8 cellular contexts compared by ENCODE assay signal in genomic region chr6:108564178-108564577, GRCh38. TPM values are rescaled to one million over a fixed set of nuclear protein-coding genes. Genes with fewer than 3 reads are reported as not detected.
DNase-seq lines count a peak whose midpoint lies in the region; ATAC-seq and TF ChIP-seq lines count a peak whose summit lies in the region.

No MANE protein-coding gene starts in this region.

- H3K4me1 ChIP-seq in adrenal gland (replicated peaks in 1 of 2) (peaks cover 14 to 60% of the 10 kb centered on the region in 2 donors), liver (ENCODE audit: control insufficient read depth in 4 of 4, insufficient read depth in 4 of 4, low read length in 3 of 4) (peaks cover 6 to 51% (median 44%) of the 10 kb centered on the region in 4 donors)

- intact Hi-C loops in adrenal gland (cut with DNase I) = no loop called here

- H3K27ac ChIP-seq in adrenal gland (peak overlapping the region in 4 of 5 donors; percentile 5 to 99 (median 36)), liver (ENCODE audit: low read depth in 1 of 2, low read length in 2 of 2) (peak overlapping the region; percentile 82 to 84)

- no peak for TF ChIP-seq POLR2A in adrenal gland (IDR thresholded peaks at IDR 0.05)

- H3K4me3 ChIP-seq in adrenal gland (peak overlapping the region in 1 of 4 donors; percentile 35), liver (ENCODE audit: low read depth in 1 of 3, low read length in 3 of 3) (no peak overlapping the region)

- H3K9ac ChIP-seq in liver (ENCODE audit: low read depth in 1 of 2, low read length in 2 of 2) = peak overlapping the region in 1 of 2 donors; percentile 18

- H3K9me3 ChIP-seq in adrenal gland (replicated peaks in 1 of 3) = no peaks in the 10 kb centered on the region
- H3K9me3 ChIP-seq in liver (ENCODE audit: control insufficient read depth in 4 of 4, low read length in 3 of 4) = no peaks in the 10 kb centered on the region

- peak; percentile 15 for DNase-seq in stimulated activated CD4-positive, alpha-beta T cell treated with anti-CD3 and anti-CD28 coated beads, Interleukin-4, amount 100 ng/mL, for 24 hours
- no peak for DNase-seq in stimulated activated CD4-positive, alpha-beta T cell treated with anti-CD3 and anti-CD28 coated beads, Interleukin-2, amount 100 ng/mL, for 24 hours
- DNase-seq in adrenal gland (no peak), SHP77 (lab: John Stamatoyannopoulos, UW) (no peak), activated gamma-delta T cell (lab: John Stamatoyannopoulos, UW) (no peak), NCI-H1417 (lab: John Stamatoyannopoulos, UW) (no peak)

- no peaks in the 10 kb centered on the region for H3K27me3 ChIP-seq in adrenal gland
- H3K27me3 ChIP-seq in liver (ENCODE audit: control insufficient read depth in 4 of 4, insufficient read depth in 4 of 4, low read length in 3 of 4) = no peaks in the 10 kb centered on the region

- TF ChIP-seq RAD21 in liver (IDR thresholded peaks at IDR 0.05) = no peak

- WGBS in adrenal gland, 4 donors = 39 to 49% (median 46%) methylated on average over 3 of the region's 3 CpGs
- WGBS in liver = 68% methylated on average over 3 of the region's 3 CpGs

- peaks cover 0 to 11% of the 10 kb centered on the region in 2 donors for H3K36me3 ChIP-seq in adrenal gland (replicated peaks in 1 of 2)
- peaks cover 0 to 12% (median 8%) of the 10 kb centered on the region in 4 donors for H3K36me3 ChIP-seq in liver (ENCODE audit: control insufficient read depth in 4 of 4, insufficient read depth in 3 of 4, low read depth in 1 of 4, low read length in 3 of 4)

- no peak for ATAC-seq in HG02938 (IDR thresholded peaks at IDR 0.05; ENCODE audit: unreplicated experiment)

- TF ChIP-seq CTCF in adrenal gland (IDR thresholded peaks at IDR 0.05) = no peak
- no peak for TF ChIP-seq CTCF in liver (IDR thresholded peaks at IDR 0.05; ENCODE audit: low read depth, low read length, missing input control)

TF ChIP-seq in liver, 16 proteins besides CTCF, POLR2A, EP300 and RAD21:
- TF ChIP-seq HNF4A (conservative IDR thresholded peaks at IDR 0.05) (no peak), SP1 (IDR thresholded peaks at IDR 0.05) (no peak), MAX (IDR thresholded peaks at IDR 0.05) (no peak), ZBTB33 (IDR thresholded peaks at IDR 0.05) (no peak), TAF1 (conservative IDR thresholded peaks at IDR 0.05) (no peak), JUND (IDR thresholded peaks at IDR 0.05) (no peak), FOXA2 (IDR thresholded peaks at IDR 0.05) (no peak), FOXA1 (IDR thresholded peaks at IDR 0.05) (no peak), HNF4G (IDR thresholded peaks at IDR 0.05) (no peak), EGR1 (IDR thresholded peaks at IDR 0.05; ENCODE audit: low read depth in 2 of 2) (no peak), YY1 (IDR thresholded peaks at IDR 0.05) (no peak), RXRA (IDR thresholded peaks at IDR 0.05) (no peak), NR2F2 (IDR thresholded peaks at IDR 0.05) (no peak), GABPA (IDR thresholded peaks at IDR 0.05 in 1 of 2, conservative IDR thresholded peaks at IDR 0.05 in 1 of 2) (no peak)
- TF ChIP-seq, protein P1, sequence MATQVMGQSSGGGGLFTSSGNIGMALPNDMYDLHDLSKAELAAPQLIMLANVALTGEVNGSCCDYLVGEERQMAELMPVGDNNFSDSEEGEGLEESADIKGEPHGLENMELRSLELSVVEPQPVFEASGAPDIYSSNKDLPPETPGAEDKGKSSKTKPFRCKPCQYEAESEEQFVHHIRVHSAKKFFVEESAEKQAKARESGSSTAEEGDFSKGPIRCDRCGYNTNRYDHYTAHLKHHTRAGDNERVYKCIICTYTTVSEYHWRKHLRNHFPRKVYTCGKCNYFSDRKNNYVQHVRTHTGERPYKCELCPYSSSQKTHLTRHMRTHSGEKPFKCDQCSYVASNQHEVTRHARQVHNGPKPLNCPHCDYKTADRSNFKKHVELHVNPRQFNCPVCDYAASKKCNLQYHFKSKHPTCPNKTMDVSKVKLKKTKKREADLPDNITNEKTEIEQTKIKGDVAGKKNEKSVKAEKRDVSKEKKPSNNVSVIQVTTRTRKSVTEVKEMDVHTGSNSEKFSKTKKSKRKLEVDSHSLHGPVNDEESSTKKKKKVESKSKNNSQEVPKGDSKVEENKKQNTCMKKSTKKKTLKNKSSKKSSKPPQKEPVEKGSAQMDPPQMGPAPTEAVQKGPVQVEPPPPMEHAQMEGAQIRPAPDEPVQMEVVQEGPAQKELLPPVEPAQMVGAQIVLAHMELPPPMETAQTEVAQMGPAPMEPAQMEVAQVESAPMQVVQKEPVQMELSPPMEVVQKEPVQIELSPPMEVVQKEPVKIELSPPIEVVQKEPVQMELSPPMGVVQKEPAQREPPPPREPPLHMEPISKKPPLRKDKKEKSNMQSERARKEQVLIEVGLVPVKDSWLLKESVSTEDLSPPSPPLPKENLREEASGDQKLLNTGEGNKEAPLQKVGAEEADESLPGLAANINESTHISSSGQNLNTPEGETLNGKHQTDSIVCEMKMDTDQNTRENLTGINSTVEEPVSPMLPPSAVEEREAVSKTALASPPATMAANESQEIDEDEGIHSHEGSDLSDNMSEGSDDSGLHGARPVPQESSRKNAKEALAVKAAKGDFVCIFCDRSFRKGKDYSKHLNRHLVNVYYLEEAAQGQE (IDR thresholded peaks at IDR 0.05) = no peak
- TF ChIP-seq, protein P2, sequence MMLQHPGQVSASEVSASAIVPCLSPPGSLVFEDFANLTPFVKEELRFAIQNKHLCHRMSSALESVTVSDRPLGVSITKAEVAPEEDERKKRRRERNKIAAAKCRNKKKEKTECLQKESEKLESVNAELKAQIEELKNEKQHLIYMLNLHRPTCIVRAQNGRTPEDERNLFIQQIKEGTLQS (IDR thresholded peaks at IDR 0.05) = no peak
TF ChIP-seq in liver: peak in this region for 0.

RNA-seq across cellular contexts. Expression of gene FOXO3, which starts 3.5 kb away (rescaled TPM):
- total RNA-seq in adrenal gland (10 to 100 TPM; 18.3 to 38.7 (median 31.0) TPM), liver (10 to 100 TPM; 21.7 to 72.2 TPM)
- polyA plus RNA-seq in adrenal gland (10 to 100 TPM in 2 of 3 donors, 1 to 10 TPM in 1; 8.3 to 13.5 (median 11.7) TPM), liver (10 to 100 TPM in 1 of 2 donors, 1 to 10 TPM in 1; 6.0 to 12.8 TPM)
